1 cellular context compared by ENCODE assay signal in the genomic region with DNA sequence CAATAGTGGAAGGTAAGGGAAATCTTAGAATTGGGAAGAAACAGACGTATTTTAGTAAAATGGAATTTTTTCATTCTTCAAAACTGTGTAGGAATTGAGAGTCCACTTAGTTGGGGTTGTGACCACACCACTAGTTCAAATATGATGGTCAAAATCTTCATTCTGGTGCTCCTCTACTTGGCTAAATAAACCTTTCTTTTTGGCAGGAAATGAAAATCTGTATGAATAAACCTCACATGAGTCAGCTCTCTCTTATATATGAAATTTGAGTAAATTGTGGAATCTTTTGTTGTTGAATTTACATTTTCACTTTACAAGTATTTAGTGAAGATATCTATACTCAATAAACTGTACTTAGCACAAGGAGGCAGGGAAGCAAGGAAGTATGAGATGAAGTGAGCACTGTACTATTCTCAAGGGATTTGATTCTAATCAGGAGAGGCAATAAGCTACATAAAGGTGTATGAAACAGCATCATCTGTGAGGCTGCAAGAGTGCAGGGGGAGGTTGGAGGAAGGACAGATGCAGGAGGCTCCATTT.
TF ChIP-seq lines count a peak whose summit lies in the region.

No MANE protein-coding gene starts in this region.

TF ChIP-seq in IMR-90, 13 proteins besides CTCF, POLR2A, EP300 and RAD21:
- TF ChIP-seq CEBPB (IDR thresholded peaks at IDR 0.05; ENCODE audit: low read depth, low read length) (no peak), SMC3 (IDR thresholded peaks at IDR 0.05; ENCODE audit: low read depth, low read length) (no peak), MAZ (IDR thresholded peaks at IDR 0.05; ENCODE audit: borderline replicate concordance, low read depth, low read length) (no peak), RCOR1 (IDR thresholded peaks at IDR 0.05; ENCODE audit: insufficient replicate concordance, low read length) (no peak), CHD1 (IDR thresholded peaks at IDR 0.05; ENCODE audit: low read depth, low read length) (no peak), NFE2L2 (IDR thresholded peaks at IDR 0.05; ENCODE audit: low read depth, low read length) (no peak), FOS (IDR thresholded peaks at IDR 0.05; ENCODE audit: low read depth, low read length) (no peak), MAFK (IDR thresholded peaks at IDR 0.05; ENCODE audit: low read depth, low read length) (no peak), RFX5 (IDR thresholded peaks at IDR 0.05; ENCODE audit: low read depth, low read length) (no peak), BHLHE40 (IDR thresholded peaks at IDR 0.05; ENCODE audit: low read depth, low read length) (no peak), MXI1 (IDR thresholded peaks at IDR 0.05; ENCODE audit: borderline replicate concordance, low read depth, low read length) (no peak)
- TF ChIP-seq, protein P1, sequence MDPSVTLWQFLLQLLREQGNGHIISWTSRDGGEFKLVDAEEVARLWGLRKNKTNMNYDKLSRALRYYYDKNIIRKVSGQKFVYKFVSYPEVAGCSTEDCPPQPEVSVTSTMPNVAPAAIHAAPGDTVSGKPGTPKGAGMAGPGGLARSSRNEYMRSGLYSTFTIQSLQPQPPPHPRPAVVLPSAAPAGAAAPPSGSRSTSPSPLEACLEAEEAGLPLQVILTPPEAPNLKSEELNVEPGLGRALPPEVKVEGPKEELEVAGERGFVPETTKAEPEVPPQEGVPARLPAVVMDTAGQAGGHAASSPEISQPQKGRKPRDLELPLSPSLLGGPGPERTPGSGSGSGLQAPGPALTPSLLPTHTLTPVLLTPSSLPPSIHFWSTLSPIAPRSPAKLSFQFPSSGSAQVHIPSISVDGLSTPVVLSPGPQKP (IDR thresholded peaks at IDR 0.05; ENCODE audit: borderline replicate concordance, low read depth, low read length), result no peak
- TF ChIP-seq, protein P2, sequence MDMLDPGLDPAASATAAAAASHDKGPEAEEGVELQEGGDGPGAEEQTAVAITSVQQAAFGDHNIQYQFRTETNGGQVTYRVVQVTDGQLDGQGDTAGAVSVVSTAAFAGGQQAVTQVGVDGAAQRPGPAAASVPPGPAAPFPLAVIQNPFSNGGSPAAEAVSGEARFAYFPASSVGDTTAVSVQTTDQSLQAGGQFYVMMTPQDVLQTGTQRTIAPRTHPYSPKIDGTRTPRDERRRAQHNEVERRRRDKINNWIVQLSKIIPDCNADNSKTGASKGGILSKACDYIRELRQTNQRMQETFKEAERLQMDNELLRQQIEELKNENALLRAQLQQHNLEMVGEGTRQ (IDR thresholded peaks at IDR 0.05; ENCODE audit: low read depth, low read length), result no peak
TF ChIP-seq in IMR-90: peak in this region for 0.
